Comparison of ENCODE assay signal across 23 cellular contexts in the genomic region with DNA sequence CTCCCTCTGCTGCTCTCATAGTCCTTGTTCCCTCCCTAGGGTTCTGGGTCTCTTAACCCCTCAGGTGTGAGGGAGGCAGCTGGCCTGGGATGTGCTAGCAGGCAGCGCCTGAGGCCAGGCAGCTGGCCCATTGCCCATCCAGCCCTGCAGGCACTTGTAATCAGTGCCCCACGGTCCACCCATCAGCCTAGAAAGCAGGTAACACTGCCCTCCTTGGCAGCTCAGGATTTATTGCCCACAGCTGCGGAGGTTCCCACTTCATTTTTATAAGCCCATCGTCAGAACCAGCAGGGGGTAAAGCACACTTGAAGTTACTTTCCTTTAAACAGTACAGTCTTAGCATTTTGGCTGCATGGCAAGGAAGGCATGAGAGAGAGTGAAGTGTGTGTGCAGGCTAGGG.
DNase-seq lines count a peak whose midpoint lies in the region; ATAC-seq and TF ChIP-seq lines count a peak whose summit lies in the region.
"Had no signal": no experiment of that assay in that cellular context is flagged by ENCODE, and none has a peak within 500 bp of the region (broad histone marks: within the 10 kb centered on the region; RNA-seq: fewer than 3 reads in every experiment).

No MANE protein-coding gene starts in this region.

- H3K4me3 ChIP-seq in thyroid gland (replicated peaks in 1 of 3) (no peak overlapping the region), ascending aorta (no peak overlapping the region)
- H3K4me3 ChIP-seq: breast epithelium, left lung, upper lobe of right lung had no signal

- H3K4me1 Mint-ChIP-seq in stimulated activated effector memory CD8-positive, alpha-beta T cell treated with anti-CD3 and anti-CD28 coated beads, Interleukin-12 subunit alpha, Interleukin-12 subunit beta, amount 100 ng/mL, for 72 hours = no peaks in the 10 kb centered on the region
- H3K4me1 Mint-ChIP-seq: activated naive CD4-positive, alpha-beta T cell treated with anti-CD3 and anti-CD28 coated beads, Interleukin-2, amount 50 U/mL, for 24 hours; CD4-positive, CD25-positive, alpha-beta regulatory T cell; naive B cell had no signal

- no peak overlapping the region for H3K4me3 Mint-ChIP-seq in stimulated activated effector memory CD8-positive, alpha-beta T cell treated with anti-CD3 and anti-CD28 coated beads, Interleukin-12 subunit alpha, Interleukin-12 subunit beta, amount 100 ng/mL, for 72 hours
- H3K4me3 Mint-ChIP-seq: activated naive CD4-positive, alpha-beta T cell treated with anti-CD3 and anti-CD28 coated beads, Interleukin-2, amount 50 U/mL, for 24 hours; CD4-positive, CD25-positive, alpha-beta regulatory T cell; naive B cell; WTC11 had no signal

- DNase-seq in DMS53 (lab: John Stamatoyannopoulos, UW) (peak; percentile 61), DMS53 treated with DMSO at 0.1 percent for 48 hours (lab: John Stamatoyannopoulos, UW; ENCODE audit: unreplicated experiment) (no peak), NCI-H2196 (lab: John Stamatoyannopoulos, UW; ENCODE audit: unreplicated experiment) (peak; percentile 63), thyroid gland (peak; percentile 48 to 67), foreskin keratinocyte (no peak), ascending aorta (ENCODE audit: low spot score in 2 of 2) (no peak)
- DNase-seq in stimulated activated effector memory CD8-positive, alpha-beta T cell treated with anti-CD3 and anti-CD28 coated beads, Interleukin-12 subunit alpha, Interleukin-12 subunit beta, amount 100 ng/mL, for 72 hours (ENCODE audit: low spot score in 2 of 2) = no peak
- DNase-seq: 8988T; CD4-positive, CD25-positive, alpha-beta regulatory T cell; effector CD8-positive, alpha-beta T cell; GF-D8; left lung; naive B cell; NCI-H1694; OCI-M1; stimulated activated CD4-positive, alpha-beta T cell treated with anti-CD3 and anti-CD28 coated beads, Interleukin-1b, Interleukin-23, amount 100 ng/mL, for 48 hours; stimulated activated CD8-positive, alpha-beta memory T cell treated with anti-CD3 and anti-CD28 coated beads, Interleukin-4, amount 100 ng/mL, for 48 hours; SW 1271; upper lobe of right lung had no signal

- H3K36me3 ChIP-seq in thyroid gland (no peaks in the 10 kb centered on the region), ascending aorta (no peaks in the 10 kb centered on the region)
- H3K36me3 ChIP-seq: breast epithelium, left lung, upper lobe of right lung had no signal

- H3K27me3 ChIP-seq in thyroid gland = no peaks in the 10 kb centered on the region
- peaks cover 50% of the 10 kb centered on the region for H3K27me3 ChIP-seq in foreskin keratinocyte
- peaks cover 2% of the 10 kb centered on the region for H3K27me3 ChIP-seq in ascending aorta
- H3K27me3 ChIP-seq: left lung, upper lobe of right lung had no signal

- H3K4me1 ChIP-seq in thyroid gland (peaks cover 0 to 6% of the 10 kb centered on the region in 2 donors), foreskin keratinocyte (peaks cover 3% of the 10 kb centered on the region), ascending aorta (no peaks in the 10 kb centered on the region)
- H3K4me1 ChIP-seq: breast epithelium, left lung, upper lobe of right lung had no signal

- no peak for ATAC-seq in foreskin keratinocyte
- no peak for ATAC-seq in stimulated activated effector memory CD8-positive, alpha-beta T cell treated with anti-CD3 and anti-CD28 coated beads, Interleukin-12 subunit alpha, Interleukin-12 subunit beta, amount 100 ng/mL, for 72 hours
- ATAC-seq: left lung, upper lobe of right lung, WTC11 had no signal

- no peaks in the 10 kb centered on the region for H3K36me3 Mint-ChIP-seq in stimulated activated effector memory CD8-positive, alpha-beta T cell treated with anti-CD3 and anti-CD28 coated beads, Interleukin-12 subunit alpha, Interleukin-12 subunit beta, amount 100 ng/mL, for 72 hours
- H3K36me3 Mint-ChIP-seq: activated naive CD4-positive, alpha-beta T cell treated with anti-CD3 and anti-CD28 coated beads, Interleukin-2, amount 50 U/mL, for 24 hours; CD4-positive, CD25-positive, alpha-beta regulatory T cell; naive B cell; WTC11 had no signal

- 17 to 28% methylated on average over 4 of the region's 4 CpGs for WGBS in thyroid gland, 2 donors

- no peaks in the 10 kb centered on the region for H3K9me3 Mint-ChIP-seq in stimulated activated effector memory CD8-positive, alpha-beta T cell treated with anti-CD3 and anti-CD28 coated beads, Interleukin-12 subunit alpha, Interleukin-12 subunit beta, amount 100 ng/mL, for 72 hours
- H3K9me3 Mint-ChIP-seq: activated naive CD4-positive, alpha-beta T cell treated with anti-CD3 and anti-CD28 coated beads, Interleukin-2, amount 50 U/mL, for 24 hours; CD4-positive, CD25-positive, alpha-beta regulatory T cell; WTC11 had no signal

- no peak for TF ChIP-seq POLR2A in thyroid gland (IDR thresholded peaks at IDR 0.05)

- TF ChIP-seq CTCF in VCaP (conservative IDR thresholded peaks at IDR 0.05) (peak; percentile 18; the same call in 1 of the 2 replicates), thyroid gland (IDR thresholded peaks at IDR 0.05) (no peak), foreskin keratinocyte (conservative IDR thresholded peaks at IDR 0.05) (no peak), ascending aorta (IDR thresholded peaks at IDR 0.05) (no peak)

- no peak overlapping the region for H3K27ac Mint-ChIP-seq in stimulated activated effector memory CD8-positive, alpha-beta T cell treated with anti-CD3 and anti-CD28 coated beads, Interleukin-12 subunit alpha, Interleukin-12 subunit beta, amount 100 ng/mL, for 72 hours
- H3K27ac Mint-ChIP-seq: activated naive CD4-positive, alpha-beta T cell treated with anti-CD3 and anti-CD28 coated beads, Interleukin-2, amount 50 U/mL, for 24 hours; CD4-positive, CD25-positive, alpha-beta regulatory T cell; naive B cell; WTC11 had no signal

- no peaks in the 10 kb centered on the region for H3K9me3 ChIP-seq in thyroid gland
- H3K9me3 ChIP-seq in ascending aorta = no peaks in the 10 kb centered on the region
- H3K9me3 ChIP-seq: breast epithelium, left lung, upper lobe of right lung had no signal

- H3K27ac ChIP-seq in VCaP = peak overlapping the region; percentile 23; the same call in 1 of the 2 replicates
- H3K27ac ChIP-seq in thyroid gland = no peak overlapping the region
- no peak overlapping the region for H3K27ac ChIP-seq in foreskin keratinocyte
- no peak overlapping the region for H3K27ac ChIP-seq in ascending aorta
- H3K27ac ChIP-seq: breast epithelium, left lung, upper lobe of right lung had no signal

- intact Hi-C loops in thyroid gland (cut with DNase I) (no loop called here), ascending aorta (cut with DNase I) (no loop called here)

Comparison
In these comparisons a context has a peak if more than half of its experiments do, and no peak if none do; other contexts are left out.
1. DNase-seq: peak in DMS53 (single experiment), NCI-H2196 (single experiment) and thyroid gland (2 of 2); none in DMS53 treated with DMSO at 0.1 percent for 48 hours (single experiment), foreskin keratinocyte (0 of 2), ascending aorta (0 of 2) and stimulated activated effector memory CD8-positive, alpha-beta T cell treated with anti-CD3 and anti-CD28 coated beads, Interleukin-12 subunit alpha, Interleukin-12 subunit beta, amount 100 ng/mL, for 72 hours (0 of 2).